Comparison of ENCODE assay signal across 16 cellular contexts in the genomic region with DNA sequence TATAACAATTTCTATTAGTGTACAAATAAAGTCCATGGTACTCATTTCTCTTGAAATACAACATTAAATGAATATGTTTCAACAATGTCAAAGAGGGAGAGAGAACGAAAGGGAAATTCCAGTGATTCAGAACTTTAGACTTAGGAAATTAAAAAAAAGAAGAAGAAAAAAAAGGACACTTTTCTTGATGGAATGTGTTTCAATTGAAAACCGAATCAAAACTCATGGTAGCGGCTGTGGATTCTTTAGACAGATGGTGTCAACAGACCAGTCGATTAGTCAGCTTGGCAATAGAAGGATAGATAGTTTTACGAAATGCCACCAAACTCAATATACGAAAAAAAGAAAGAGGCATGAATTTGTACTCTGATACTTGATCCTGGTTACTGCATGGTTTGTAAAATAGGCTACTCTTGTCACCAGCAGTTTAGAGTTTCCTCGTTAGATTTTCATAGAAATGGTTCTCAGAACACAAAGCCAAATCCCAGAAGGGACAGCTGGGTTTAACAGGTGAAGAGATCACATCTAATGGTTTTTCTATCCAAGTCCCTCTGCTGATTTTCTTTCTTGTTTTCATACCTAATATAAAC.
DNase-seq lines count a peak whose midpoint lies in the region; ATAC-seq, FAIRE-seq and TF ChIP-seq lines count a peak whose summit lies in the region.
"Had no signal": no experiment of that assay in that cellular context is flagged by ENCODE, and none has a peak within 500 bp of the region (broad histone marks: within the 10 kb centered on the region; RNA-seq: fewer than 3 reads in every experiment).

No MANE protein-coding gene starts in this region.

- H3K27me3 ChIP-seq in astrocyte (ENCODE audit: insufficient read depth, low read length) (no peaks in the 10 kb centered on the region), mesenchymal stem cell (ENCODE audit: control insufficient read depth in 1 of 2, insufficient read depth in 1 of 2, low read length in 2 of 2) (no peaks in the 10 kb centered on the region)
- H3K27me3 ChIP-seq: BLaER1 treated with 17β-estradiol and CSF1 and Interleukin-3, amounts not matched to agents 10 nM and 100 nM had no signal

- WGBS in mesenchymal stem cell: 95% methylated on average over 7 of the region's 7 CpGs

- peak overlapping the region; percentile 70 for H3K27ac Mint-ChIP-seq in astrocyte (ENCODE audit: unreplicated experiment)
- H3K27ac Mint-ChIP-seq in activated naive CD4-positive, alpha-beta T cell treated with anti-CD3 and anti-CD28 coated beads for 36 hours: no peak overlapping the region
- H3K27ac Mint-ChIP-seq: activated naive CD4-positive, alpha-beta T cell treated with anti-CD3 and anti-CD28 coated beads, Interleukin-2, amount 50 U/mL, for 24 hours had no signal

- no peak overlapping the region for H2BK5ac ChIP-seq in mesenchymal stem cell (ENCODE audit: low read depth, low read length, poor library complexity, severe bottlenecking)

- H3K4me3 Mint-ChIP-seq in astrocyte (ENCODE audit: unreplicated experiment): no peak overlapping the region
- H3K4me3 Mint-ChIP-seq in activated naive CD4-positive, alpha-beta T cell treated with anti-CD3 and anti-CD28 coated beads for 36 hours: no peak overlapping the region
- H3K4me3 Mint-ChIP-seq: activated naive CD4-positive, alpha-beta T cell treated with anti-CD3 and anti-CD28 coated beads, Interleukin-2, amount 50 U/mL, for 24 hours had no signal

- H3K4me1 ChIP-seq in astrocyte (ENCODE audit: insufficient read depth, low read length): peaks cover 25% of the 10 kb centered on the region
- no peaks in the 10 kb centered on the region for H3K4me1 ChIP-seq in mesenchymal stem cell (ENCODE audit: control insufficient read depth, insufficient read depth, low read depth, low read length)

- H3K4me3 ChIP-seq in astrocyte (ENCODE audit: insufficient read depth, low read depth, low read length): no peak overlapping the region
- H3K4me3 ChIP-seq in mesenchymal stem cell (ENCODE audit: insufficient read depth in 1 of 2, low read depth in 1 of 2, low read length in 2 of 2): peak overlapping the region in 1 of 2 experiments; percentile 52
- H3K4me3 ChIP-seq: BLaER1 treated with 17β-estradiol and CSF1 and Interleukin-3, amounts not matched to agents 10 nM and 100 nM had no signal

- in situ Hi-C loops in ACHN (cut with HindIII; ENCODE audit: low pct_ligation_motif_present, low pct_unique_long_range_greater_than_20kb, low sequenced_read_pairs): no loop called here

- H3K9ac ChIP-seq in astrocyte (ENCODE audit: low read length) (peak overlapping the region; percentile 25), mesenchymal stem cell (ENCODE audit: low read length) (peak overlapping the region; percentile 82)
- H3K9ac ChIP-seq: BLaER1 treated with 17β-estradiol and CSF1 and Interleukin-3, amounts not matched to agents 10 nM and 100 nM had no signal

- no peaks in the 10 kb centered on the region for H3K36me3 ChIP-seq in astrocyte (ENCODE audit: insufficient read depth, low read length)
- H3K36me3 ChIP-seq in mesenchymal stem cell (ENCODE audit: control insufficient read depth in 1 of 2, insufficient read depth in 2 of 2, low read depth in 1 of 2, low read length in 2 of 2): no peaks in the 10 kb centered on the region

- DNase-seq in ACHN: peak; percentile 39
- no peak for DNase-seq in H54 (ENCODE audit: insufficient read length, low spot score)
- peak; percentile 76 for DNase-seq in astrocyte (ENCODE audit: low read depth)
- DNase-seq in mesenchymal stem cell: no peak
- DNase-seq in foreskin melanocyte: no peak
- no peak for DNase-seq in activated naive CD4-positive, alpha-beta T cell treated with anti-CD3 and anti-CD28 coated beads for 36 hours
- DNase-seq: dermis blood vessel endothelial cell; GF-D8; Kasumi-1; RPMI8226; stimulated activated CD4-positive, alpha-beta T cell treated with anti-CD3 and anti-CD28 coated beads, Interleukin-4, amount 100 ng/mL, for 1 hour; stimulated activated naive CD4-positive, alpha-beta T cell had no signal

- H3K79me1 ChIP-seq in mesenchymal stem cell (replicated peaks; ENCODE audit: low read length, poor library complexity, severe bottlenecking): peaks cover 11% of the 10 kb centered on the region

- H3K4me1 Mint-ChIP-seq in astrocyte (ENCODE audit: low read depth, unreplicated experiment): peaks cover 46% of the 10 kb centered on the region
- H3K4me1 Mint-ChIP-seq in activated naive CD4-positive, alpha-beta T cell treated with anti-CD3 and anti-CD28 coated beads for 36 hours (ENCODE audit: low read depth): no peaks in the 10 kb centered on the region
- H3K4me1 Mint-ChIP-seq: activated naive CD4-positive, alpha-beta T cell treated with anti-CD3 and anti-CD28 coated beads, Interleukin-2, amount 50 U/mL, for 24 hours had no signal

- FAIRE-seq in H54 (lab: Jason Lieb, UNC): peak; percentile 85
- FAIRE-seq in astrocyte (lab: Jason Lieb, UNC): no peak

- H3K27ac ChIP-seq in astrocyte (ENCODE audit: low read depth, low read length): peak overlapping the region; percentile 64
- H3K27ac ChIP-seq in mesenchymal stem cell (ENCODE audit: low read length, poor library complexity, severe bottlenecking): no peak overlapping the region
- H3K27ac ChIP-seq: BLaER1 treated with 17β-estradiol and CSF1 and Interleukin-3, amounts not matched to agents 10 nM and 100 nM had no signal

- no peak overlapping the region for H2BK15ac ChIP-seq in mesenchymal stem cell (ENCODE audit: low read depth, poor library complexity, severe bottlenecking)

- no peak overlapping the region for H3K14ac ChIP-seq in mesenchymal stem cell (ENCODE audit: low read length in 2 of 2)

- H3K36me3 Mint-ChIP-seq in astrocyte (ENCODE audit: low read depth, unreplicated experiment): peaks cover 3% of the 10 kb centered on the region
- H3K36me3 Mint-ChIP-seq in activated naive CD4-positive, alpha-beta T cell treated with anti-CD3 and anti-CD28 coated beads for 36 hours (ENCODE audit: low read depth): no peaks in the 10 kb centered on the region
- H3K36me3 Mint-ChIP-seq: activated naive CD4-positive, alpha-beta T cell treated with anti-CD3 and anti-CD28 coated beads, Interleukin-2, amount 50 U/mL, for 24 hours had no signal

- no peak overlapping the region for H2AK5ac ChIP-seq in mesenchymal stem cell (ENCODE audit: low read length, severe bottlenecking)

- H4K91ac ChIP-seq in mesenchymal stem cell (ENCODE audit: low read length): no peak overlapping the region

- H2BK12ac ChIP-seq in mesenchymal stem cell (ENCODE audit: low read length in 2 of 2): no peak overlapping the region

- intact Hi-C loops in activated naive CD4-positive, alpha-beta T cell treated with anti-CD3 and anti-CD28 coated beads for 36 hours (cut with micrococcal nuclease): no loop called here

- H3K9me3 ChIP-seq in astrocyte (ENCODE audit: insufficient read depth, low read depth, low read length) (no peaks in the 10 kb centered on the region), mesenchymal stem cell (ENCODE audit: control insufficient read depth, low read length) (no peaks in the 10 kb centered on the region)

- H3K4ac ChIP-seq in mesenchymal stem cell (ENCODE audit: low read depth in 1 of 2, low read length in 2 of 2): no peak overlapping the region

- no peaks in the 10 kb centered on the region for H3K27me3 Mint-ChIP-seq in astrocyte (ENCODE audit: low read depth, unreplicated experiment)
- no peaks in the 10 kb centered on the region for H3K27me3 Mint-ChIP-seq in activated naive CD4-positive, alpha-beta T cell treated with anti-CD3 and anti-CD28 coated beads for 36 hours (ENCODE audit: low read depth)
- H3K27me3 Mint-ChIP-seq: activated naive CD4-positive, alpha-beta T cell treated with anti-CD3 and anti-CD28 coated beads, Interleukin-2, amount 50 U/mL, for 24 hours had no signal

- ATAC-seq in HG02938 (IDR thresholded peaks at IDR 0.05; ENCODE audit: unreplicated experiment): no peak
- no peak for ATAC-seq in HG03196 (IDR thresholded peaks at IDR 0.05; ENCODE audit: unreplicated experiment)

- CTCF ChIA-PET in activated naive CD4-positive, alpha-beta T cell treated with anti-CD3 and anti-CD28 coated beads for 36 hours (lab: Charles Lee): no interaction called here

- H3K18ac ChIP-seq in mesenchymal stem cell (ENCODE audit: low read depth in 1 of 2, low read length in 2 of 2): no peak overlapping the region

- TF ChIP-seq CTCF in astrocyte (IDR thresholded peaks at IDR 0.05; ENCODE audit: insufficient read depth, low read depth, low read length): no peak

- H2BK120ac ChIP-seq in mesenchymal stem cell (ENCODE audit: low read depth, low read length): no peak overlapping the region

- TF ChIP-seq POLR2A in H54 (IDR thresholded peaks at IDR 0.05; ENCODE audit: low read depth, low read length): no peak

- peaks cover 21% of the 10 kb centered on the region for H3K79me2 ChIP-seq in astrocyte (ENCODE audit: insufficient read depth, low read length)

- H4K8ac ChIP-seq in mesenchymal stem cell (ENCODE audit: low read length): no peak overlapping the region

- H4K20me1 ChIP-seq in astrocyte (ENCODE audit: insufficient read depth, low read length): no peaks in the 10 kb centered on the region

- H3K23ac ChIP-seq in mesenchymal stem cell (ENCODE audit: low read length in 2 of 2): no peak overlapping the region

- no peaks in the 10 kb centered on the region for H3K9me3 Mint-ChIP-seq in astrocyte (ENCODE audit: unreplicated experiment)
- H3K9me3 Mint-ChIP-seq in activated naive CD4-positive, alpha-beta T cell treated with anti-CD3 and anti-CD28 coated beads for 36 hours: peaks cover 3% of the 10 kb centered on the region
- H3K9me3 Mint-ChIP-seq: activated naive CD4-positive, alpha-beta T cell treated with anti-CD3 and anti-CD28 coated beads, Interleukin-2, amount 50 U/mL, for 24 hours had no signal

- H2AFZ ChIP-seq in astrocyte (ENCODE audit: low read depth, low read length) (peak overlapping the region; percentile 8), mesenchymal stem cell (ENCODE audit: low read depth, low read length) (no peak overlapping the region)

- H3K4me2 ChIP-seq in astrocyte (ENCODE audit: low read length): peak overlapping the region; percentile 72
- H3K4me2 ChIP-seq in mesenchymal stem cell (ENCODE audit: low read length, poor library complexity, severe bottlenecking): no peak overlapping the region

Comparison
In these comparisons a context has a peak if more than half of its experiments do, and no peak if none do; other contexts are left out.
1. DNase-seq: peak in ACHN (single experiment) and astrocyte (single experiment); none in H54 (single experiment), mesenchymal stem cell (single experiment), foreskin melanocyte (single experiment) and activated naive CD4-positive, alpha-beta T cell treated with anti-CD3 and anti-CD28 coated beads for 36 hours (single experiment).